ENCODE assay signal across 1 cellular context in the genomic region with DNA sequence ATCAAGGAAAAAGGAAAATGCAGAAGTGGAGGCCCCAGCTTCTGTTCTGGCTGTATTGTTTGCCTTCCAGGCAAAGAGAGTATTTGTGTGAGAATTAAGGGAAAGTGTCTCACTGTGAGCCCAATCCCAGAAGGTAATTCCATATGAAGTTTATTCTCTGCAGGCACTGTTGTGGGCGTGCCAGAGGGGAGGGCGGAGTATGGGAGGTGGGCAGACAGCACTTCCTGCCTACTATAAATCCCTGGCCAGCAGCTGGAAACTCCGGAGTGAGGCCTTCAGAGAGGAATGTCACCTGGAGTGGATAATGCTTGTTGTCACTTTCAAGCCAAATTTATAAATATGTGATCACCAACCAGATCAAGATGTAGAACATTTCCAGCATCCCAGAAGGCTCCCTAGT.
TF ChIP-seq lines count a peak whose summit lies in the region.

No MANE protein-coding gene starts in this region.

TF ChIP-seq in WTC11, 78 proteins besides CTCF, POLR2A, EP300 and RAD21 (continued from another document):
- TF ChIP-seq, protein P1, sequence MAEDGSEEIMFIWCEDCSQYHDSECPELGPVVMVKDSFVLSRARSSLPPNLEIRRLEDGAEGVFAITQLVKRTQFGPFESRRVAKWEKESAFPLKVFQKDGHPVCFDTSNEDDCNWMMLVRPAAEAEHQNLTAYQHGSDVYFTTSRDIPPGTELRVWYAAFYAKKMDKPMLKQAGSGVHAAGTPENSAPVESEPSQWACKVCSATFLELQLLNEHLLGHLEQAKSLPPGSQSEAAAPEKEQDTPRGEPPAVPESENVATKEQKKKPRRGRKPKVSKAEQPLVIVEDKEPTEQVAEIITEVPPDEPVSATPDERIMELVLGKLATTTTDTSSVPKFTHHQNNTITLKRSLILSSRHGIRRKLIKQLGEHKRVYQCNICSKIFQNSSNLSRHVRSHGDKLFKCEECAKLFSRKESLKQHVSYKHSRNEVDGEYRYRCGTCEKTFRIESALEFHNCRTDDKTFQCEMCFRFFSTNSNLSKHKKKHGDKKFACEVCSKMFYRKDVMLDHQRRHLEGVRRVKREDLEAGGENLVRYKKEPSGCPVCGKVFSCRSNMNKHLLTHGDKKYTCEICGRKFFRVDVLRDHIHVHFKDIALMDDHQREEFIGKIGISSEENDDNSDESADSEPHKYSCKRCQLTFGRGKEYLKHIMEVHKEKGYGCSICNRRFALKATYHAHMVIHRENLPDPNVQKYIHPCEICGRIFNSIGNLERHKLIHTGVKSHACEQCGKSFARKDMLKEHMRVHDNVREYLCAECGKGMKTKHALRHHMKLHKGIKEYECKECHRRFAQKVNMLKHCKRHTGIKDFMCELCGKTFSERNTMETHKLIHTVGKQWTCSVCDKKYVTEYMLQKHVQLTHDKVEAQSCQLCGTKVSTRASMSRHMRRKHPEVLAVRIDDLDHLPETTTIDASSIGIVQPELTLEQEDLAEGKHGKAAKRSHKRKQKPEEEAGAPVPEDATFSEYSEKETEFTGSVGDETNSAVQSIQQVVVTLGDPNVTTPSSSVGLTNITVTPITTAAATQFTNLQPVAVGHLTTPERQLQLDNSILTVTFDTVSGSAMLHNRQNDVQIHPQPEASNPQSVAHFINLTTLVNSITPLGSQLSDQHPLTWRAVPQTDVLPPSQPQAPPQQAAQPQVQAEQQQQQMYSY (CRISPR knock-in tag; IDR thresholded peaks at IDR 0.05) = peak; percentile 93
- TF ChIP-seq CREB1 (CRISPR knock-in tag; IDR thresholded peaks at IDR 0.05) (no peak), KAT7 (CRISPR knock-in tag; IDR thresholded peaks at IDR 0.05; ENCODE audit: borderline replicate concordance) (no peak)
- TF ChIP-seq, protein P2, sequence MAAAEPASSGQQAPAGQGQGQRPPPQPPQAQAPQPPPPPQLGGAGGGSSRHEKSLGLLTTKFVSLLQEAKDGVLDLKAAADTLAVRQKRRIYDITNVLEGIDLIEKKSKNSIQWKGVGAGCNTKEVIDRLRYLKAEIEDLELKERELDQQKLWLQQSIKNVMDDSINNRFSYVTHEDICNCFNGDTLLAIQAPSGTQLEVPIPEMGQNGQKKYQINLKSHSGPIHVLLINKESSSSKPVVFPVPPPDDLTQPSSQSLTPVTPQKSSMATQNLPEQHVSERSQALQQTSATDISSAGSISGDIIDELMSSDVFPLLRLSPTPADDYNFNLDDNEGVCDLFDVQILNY (CRISPR knock-in tag; IDR thresholded peaks at IDR 0.05) = no peak
TF ChIP-seq in WTC11: peak in this region for 1.
